In the genomic region with DNA sequence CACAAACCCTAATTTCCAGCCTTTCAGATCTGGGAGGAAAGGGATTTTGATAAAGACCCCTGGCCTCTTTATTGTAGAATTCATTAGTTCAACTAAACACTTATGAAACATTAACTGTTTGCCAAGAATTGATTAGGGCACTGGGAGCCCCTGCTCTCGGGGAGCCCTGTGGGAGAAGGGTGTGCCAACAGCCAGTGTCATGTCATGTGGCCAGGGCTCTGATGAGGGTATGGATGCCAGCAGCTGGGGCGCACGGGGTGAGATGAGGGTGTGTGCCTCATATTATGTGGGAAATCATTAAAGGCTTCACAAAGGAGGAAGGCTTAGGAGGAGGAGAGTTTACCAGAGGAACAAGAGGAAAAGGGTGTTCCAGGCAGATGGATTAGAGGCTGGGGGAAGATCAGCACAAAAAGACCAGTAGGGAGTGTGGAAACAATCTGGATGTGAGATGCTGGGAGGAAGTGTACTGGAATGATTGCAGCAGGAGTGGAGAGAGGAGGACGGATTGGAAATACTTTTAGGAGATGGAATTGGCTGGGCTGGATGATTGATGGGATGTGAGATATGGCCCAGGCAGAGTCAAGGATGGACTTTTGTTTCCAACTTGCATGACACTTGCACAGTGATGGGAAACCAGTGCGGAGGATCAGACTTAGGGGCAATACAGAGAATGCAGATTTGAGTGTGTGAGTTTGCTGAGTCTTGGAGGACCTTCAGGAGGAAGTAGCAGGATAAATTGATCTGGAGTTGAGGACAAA, we compare ENCODE assay signal across 17 cellular contexts.
DNase-seq lines count a peak whose midpoint lies in the region; ATAC-seq, FAIRE-seq and TF ChIP-seq lines count a peak whose summit lies in the region.
"Had no signal": no experiment of that assay in that cellular context is flagged by ENCODE, and none has a peak within 500 bp of the region (broad histone marks: within the 10 kb centered on the region; RNA-seq: fewer than 3 reads in every experiment).

No MANE protein-coding gene starts in this region.

- peaks cover 7% of the 10 kb centered on the region for H3K4me1 Mint-ChIP-seq in endodermal cell
- H3K4me1 Mint-ChIP-seq: CD4-positive, CD25-positive, alpha-beta regulatory T cell had no signal

- no peak for TF ChIP-seq POLR2A in GM12892 (IDR thresholded peaks at IDR 0.05; ENCODE audit: low read depth, low read length)

- ATAC-seq in omental fat pad (ENCODE audit: low FRiP score) (peak; percentile 29), HG02610 (IDR thresholded peaks at IDR 0.05; ENCODE audit: unreplicated experiment) (no peak)

- no peak overlapping the region for H3K27ac Mint-ChIP-seq in endodermal cell

- DNase-seq in GM12892 (ENCODE audit: insufficient read length) (no peak), endodermal cell (peak; percentile 19), omental fat pad (ENCODE audit: low spot score) (no peak), cortex of kidney (lab: John Stamatoyannopoulos, UW) (no peak), OCI-M2 (lab: John Stamatoyannopoulos, UW; ENCODE audit: unreplicated experiment) (no peak)
- no peak for DNase-seq in effector CD8-positive, alpha-beta T cell (lab: John Stamatoyannopoulos, UW)
- DNase-seq: 8988T; Caco-2; CD4-positive, CD25-positive, alpha-beta regulatory T cell; H9 had no signal

- no peak for TF ChIP-seq CTCF in endodermal cell (conservative IDR thresholded peaks at IDR 0.05)
- no peak for TF ChIP-seq CTCF in omental fat pad (IDR thresholded peaks at IDR 0.05)

- H3K27ac ChIP-seq in BLaER1 (no peak overlapping the region), endodermal cell (ENCODE audit: low read depth, low read length) (no peak overlapping the region)

- no peaks in the 10 kb centered on the region for H3K36me3 Mint-ChIP-seq in endodermal cell (ENCODE audit: low read depth)
- H3K36me3 Mint-ChIP-seq: CD4-positive, CD25-positive, alpha-beta regulatory T cell had no signal

- H3K4me3 ChIP-seq in BLaER1 (no peak overlapping the region), endodermal cell (ENCODE audit: low read length) (no peak overlapping the region)

- H3K4me1 ChIP-seq in BLaER1 (peaks cover 31% of the 10 kb centered on the region), endodermal cell (ENCODE audit: control insufficient read depth, insufficient read depth, low read length) (peaks cover 4% of the 10 kb centered on the region)
- H3K4me1 ChIP-seq: Caco-2 had no signal

- no peak overlapping the region for H3K4me3 Mint-ChIP-seq in endodermal cell
- H3K4me3 Mint-ChIP-seq: CD4-positive, CD25-positive, alpha-beta regulatory T cell; H9 had no signal

- H3K9me3 ChIP-seq in BLaER1 (no peaks in the 10 kb centered on the region), endodermal cell (ENCODE audit: control insufficient read depth, low read length) (no peaks in the 10 kb centered on the region)
- H3K9me3 ChIP-seq: Caco-2 had no signal

- H3K4me2 ChIP-seq in BLaER1, result peak overlapping the region; percentile 36; the same call in 1 of the 2 replicates

- H3K9me3 Mint-ChIP-seq in endodermal cell, result no peaks in the 10 kb centered on the region
- H3K9me3 Mint-ChIP-seq: H9 had no signal

- H4K20me1 ChIP-seq in BLaER1, result no peaks in the 10 kb centered on the region

- no peaks in the 10 kb centered on the region for H3K27me3 Mint-ChIP-seq in endodermal cell (ENCODE audit: insufficient read depth)

- H3K36me3 ChIP-seq in BLaER1 (no peaks in the 10 kb centered on the region), endodermal cell (ENCODE audit: control insufficient read depth, insufficient read depth, low read length) (no peaks in the 10 kb centered on the region)

- FAIRE-seq in GM12892 (lab: Jason Lieb, UNC), result peak; percentile 62
- FAIRE-seq: D721Med, G401.6, GM12891, GM18507, H1 had no signal

- H3K9ac ChIP-seq in BLaER1 (no peak overlapping the region), endodermal cell (ENCODE audit: extremely low read depth, low read length, poor library complexity, severe bottlenecking) (no peak overlapping the region)

- 91 to 92% methylated on average over 3 to 5 of the region's 5 CpGs for WGBS in endodermal cell (ENCODE audit: insufficient coverage in 1 of 2, insufficient read length in 1 of 2), 2 experiments

- H3K27me3 ChIP-seq in BLaER1, result no peaks in the 10 kb centered on the region
- peaks cover 4% of the 10 kb centered on the region for H3K27me3 ChIP-seq in endodermal cell (ENCODE audit: control insufficient read depth, insufficient read depth, low read length, poor library complexity, severe bottlenecking)
